In the genomic region with DNA sequence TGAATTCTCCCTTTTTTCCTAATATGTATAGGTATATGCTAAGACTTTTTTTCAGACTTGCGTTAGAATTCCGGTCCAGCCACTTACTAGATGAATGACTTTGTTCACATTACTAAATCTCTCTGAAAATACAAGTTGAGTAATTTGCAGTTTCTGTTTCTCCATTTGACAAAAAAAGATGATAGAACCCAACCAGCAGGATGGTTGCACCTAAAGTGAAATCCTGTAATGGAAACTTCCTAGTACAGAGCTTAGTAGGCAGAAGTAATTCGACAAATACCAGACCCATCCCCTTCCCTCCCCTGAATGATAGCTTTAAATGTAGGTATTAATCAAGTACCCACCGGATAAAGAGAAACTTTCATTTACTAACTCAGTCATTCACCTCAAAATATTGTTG, we compare ENCODE assay signal across 14 cellular contexts.
DNase-seq lines count a peak whose midpoint lies in the region; ATAC-seq and TF ChIP-seq lines count a peak whose summit lies in the region.
"Had no signal": no experiment of that assay in that cellular context is flagged by ENCODE, and none has a peak within 500 bp of the region (broad histone marks: within the 10 kb centered on the region; RNA-seq: fewer than 3 reads in every experiment).

No MANE protein-coding gene starts in this region.

- H3K9ac ChIP-seq in GM23248 = no peak overlapping the region

- H4K20me1 ChIP-seq in GM23248 (ENCODE audit: insufficient read depth) (no peaks in the 10 kb centered on the region), osteoblast (ENCODE audit: insufficient read depth, low read length) (no peaks in the 10 kb centered on the region)

- 94 to 95% methylated on average over 4 of the region's 4 CpGs for WGBS in GM23248 (ENCODE audit: low coverage in 1 of 2, low lambda C conversion rate in 2 of 2, missing lambda C conversion rate in 2 of 2), 2 experiments
- WGBS in psoas muscle, 3 donors = 90 to 93% (median 92%) methylated on average over 4 of the region's 4 CpGs

- TF ChIP-seq CTCF in osteoblast (IDR thresholded peaks at IDR 0.05; ENCODE audit: extremely low read depth, low read depth, low read length) = no peak
- TF ChIP-seq CTCF in psoas muscle (IDR thresholded peaks at IDR 0.05) = no peak
- no peak for TF ChIP-seq CTCF in left ventricle myocardium inferior (IDR thresholded peaks at IDR 0.05; ENCODE audit: borderline replicate concordance)

- H3K79me2 ChIP-seq in GM23248 (ENCODE audit: insufficient read depth) = no peaks in the 10 kb centered on the region
- H3K79me2 ChIP-seq in osteoblast (ENCODE audit: insufficient read depth, low read length) = no peaks in the 10 kb centered on the region

- H3K27me3 Mint-ChIP-seq in T-helper 17 cell = no peaks in the 10 kb centered on the region
- H3K27me3 Mint-ChIP-seq: naive thymus-derived CD4-positive, alpha-beta T cell had no signal

- peak overlapping the region; percentile 49 for H3K4me3 Mint-ChIP-seq in T-helper 17 cell
- H3K4me3 Mint-ChIP-seq: brain had no signal

- ATAC-seq in T-helper 17 cell (no peak), psoas muscle (no peak)

- no peaks in the 10 kb centered on the region for H3K36me3 ChIP-seq in GM23248 (ENCODE audit: low read depth)
- H3K36me3 ChIP-seq in osteoblast (ENCODE audit: insufficient read depth, low read length) = no peaks in the 10 kb centered on the region
- no peaks in the 10 kb centered on the region for H3K36me3 ChIP-seq in psoas muscle (ENCODE audit: insufficient read depth in 1 of 2, low read depth in 1 of 2)
- no peaks in the 10 kb centered on the region for H3K36me3 ChIP-seq in left ventricle myocardium inferior
- H3K36me3 ChIP-seq: MG63 had no signal

- H3K27me3 ChIP-seq in GM23248 (replicated peaks; ENCODE audit: insufficient read depth) (no peaks in the 10 kb centered on the region), osteoblast (ENCODE audit: insufficient read depth, low read length) (no peaks in the 10 kb centered on the region), psoas muscle (ENCODE audit: insufficient read depth in 3 of 3, low read length in 2 of 3) (no peaks in the 10 kb centered on the region), left ventricle myocardium inferior (ENCODE audit: low read depth) (no peaks in the 10 kb centered on the region)

- H3K4me3 ChIP-seq in GM23248 (peak overlapping the region; percentile 28; the same call in 1 of the 2 replicates), osteoblast (ENCODE audit: insufficient read depth, low read length) (no peak overlapping the region), psoas muscle (no peak overlapping the region), left ventricle myocardium inferior (no peak overlapping the region)
- H3K4me3 ChIP-seq: MG63 had no signal

- peak overlapping the region; percentile 47 for H3K27ac ChIP-seq in GM23248
- H3K27ac ChIP-seq in osteoblast (ENCODE audit: low read depth, low read length) = peak overlapping the region; percentile 80
- H3K27ac ChIP-seq in psoas muscle = no peak overlapping the region
- H3K27ac ChIP-seq in left ventricle myocardium inferior (replicated peaks) = no peak overlapping the region

- H3K4me1 Mint-ChIP-seq in T-helper 17 cell = peaks cover 13% of the 10 kb centered on the region

- intact Hi-C loops in psoas muscle (cut with DNase I) = no loop called here
- intact Hi-C loops in left ventricle myocardium inferior (cut with micrococcal nuclease) = no loop called here

- H2AFZ ChIP-seq in GM23248 = no peak overlapping the region
- H2AFZ ChIP-seq in osteoblast (ENCODE audit: low read length) = no peak overlapping the region

- no peaks in the 10 kb centered on the region for H3K36me3 Mint-ChIP-seq in T-helper 17 cell (ENCODE audit: low read depth)
- H3K36me3 Mint-ChIP-seq: brain had no signal

- H3K9me3 ChIP-seq in GM23248 (ENCODE audit: low read depth) = no peaks in the 10 kb centered on the region
- no peaks in the 10 kb centered on the region for H3K9me3 ChIP-seq in T-helper 17 cell (ENCODE audit: control insufficient read depth, low read length, poor library complexity, severe bottlenecking)
- H3K9me3 ChIP-seq in osteoblast (ENCODE audit: low read depth, low read length) = no peaks in the 10 kb centered on the region
- H3K9me3 ChIP-seq in psoas muscle = no peaks in the 10 kb centered on the region
- no peaks in the 10 kb centered on the region for H3K9me3 ChIP-seq in left ventricle myocardium inferior (replicated peaks)
- H3K9me3 ChIP-seq: MG63 had no signal

- in situ Hi-C loops in GM23248 (cut with MboI) = no loop called here

- no peaks in the 10 kb centered on the region for H3K9me2 ChIP-seq in GM23248 (ENCODE audit: insufficient read depth)

- H3K27ac Mint-ChIP-seq in T-helper 17 cell = no peak overlapping the region

- H3F3A ChIP-seq in GM23248 (ENCODE audit: insufficient read depth) = peaks cover 20% of the 10 kb centered on the region; the same call in 1 of the 2 replicates

- DNase-seq in NOMO-1 treated with DMSO at 0.1 percent for 48 hours (lab: John Stamatoyannopoulos, UW; ENCODE audit: unreplicated experiment) = peak; percentile 46
- no peak for DNase-seq in NOMO-1 treated with dmso at 0.1 percent for 144 hours (lab: John Stamatoyannopoulos, UW; ENCODE audit: unreplicated experiment)
- DNase-seq in GM23248 = no peak
- DNase-seq in T-helper 17 cell = no peak
- DNase-seq in osteoblast (ENCODE audit: insufficient read length, low spot score, missing footprints) = no peak
- DNase-seq in psoas muscle = no peak
- no peak for DNase-seq in left ventricle myocardium inferior
- no peak for DNase-seq in GM19240 (ENCODE audit: insufficient read length, low spot score)
- DNase-seq: 8988T; H7; MG63; naive thymus-derived CD4-positive, alpha-beta T cell; NCI-H446 had no signal

- H3K4me1 ChIP-seq in GM23248 (ENCODE audit: insufficient read depth) = peaks cover 29% of the 10 kb centered on the region
- peaks cover 31% of the 10 kb centered on the region for H3K4me1 ChIP-seq in osteoblast (ENCODE audit: insufficient read depth, low read length)
- peaks cover 14% of the 10 kb centered on the region for H3K4me1 ChIP-seq in psoas muscle
- H3K4me1 ChIP-seq in left ventricle myocardium inferior = peaks cover 13% of the 10 kb centered on the region

- H3K4me2 ChIP-seq in GM23248 (ENCODE audit: unreplicated experiment) (peak overlapping the region; percentile 57), osteoblast (ENCODE audit: insufficient read depth, low read length) (peak overlapping the region; percentile 49)

Comparison
In these comparisons a context has a peak if more than half of its experiments do, and no peak if none do; other contexts are left out.
1. H3K27ac ChIP-seq: peak in GM23248 (single experiment) and osteoblast (single experiment); none in psoas muscle (single experiment) and left ventricle myocardium inferior (single experiment).